1 cellular context compared by ENCODE assay signal in the genomic region with DNA sequence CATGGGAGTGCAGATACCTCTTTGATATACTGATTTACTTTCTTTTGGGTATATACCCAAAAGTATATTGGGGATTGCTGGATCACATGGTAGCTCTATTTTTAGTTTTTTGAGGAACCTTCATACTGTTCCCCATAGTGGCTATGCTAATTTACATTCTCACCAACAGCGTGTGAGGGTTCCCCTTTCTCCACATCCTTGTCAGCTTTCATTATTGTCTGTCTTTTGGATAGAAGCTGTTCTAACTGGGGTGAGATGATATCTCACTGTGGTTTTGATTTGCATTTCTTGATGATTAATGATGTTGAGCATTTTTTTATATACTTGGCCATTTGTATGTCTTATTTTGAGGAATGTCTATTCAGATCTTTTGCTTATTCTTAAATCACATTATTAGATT.
TF ChIP-seq lines count a peak whose summit lies in the region.

No MANE protein-coding gene starts in this region.

TF ChIP-seq in GM12878, 131 proteins besides CTCF, POLR2A, EP300 and RAD21 (continued from another document):
- TF ChIP-seq, protein P1, sequence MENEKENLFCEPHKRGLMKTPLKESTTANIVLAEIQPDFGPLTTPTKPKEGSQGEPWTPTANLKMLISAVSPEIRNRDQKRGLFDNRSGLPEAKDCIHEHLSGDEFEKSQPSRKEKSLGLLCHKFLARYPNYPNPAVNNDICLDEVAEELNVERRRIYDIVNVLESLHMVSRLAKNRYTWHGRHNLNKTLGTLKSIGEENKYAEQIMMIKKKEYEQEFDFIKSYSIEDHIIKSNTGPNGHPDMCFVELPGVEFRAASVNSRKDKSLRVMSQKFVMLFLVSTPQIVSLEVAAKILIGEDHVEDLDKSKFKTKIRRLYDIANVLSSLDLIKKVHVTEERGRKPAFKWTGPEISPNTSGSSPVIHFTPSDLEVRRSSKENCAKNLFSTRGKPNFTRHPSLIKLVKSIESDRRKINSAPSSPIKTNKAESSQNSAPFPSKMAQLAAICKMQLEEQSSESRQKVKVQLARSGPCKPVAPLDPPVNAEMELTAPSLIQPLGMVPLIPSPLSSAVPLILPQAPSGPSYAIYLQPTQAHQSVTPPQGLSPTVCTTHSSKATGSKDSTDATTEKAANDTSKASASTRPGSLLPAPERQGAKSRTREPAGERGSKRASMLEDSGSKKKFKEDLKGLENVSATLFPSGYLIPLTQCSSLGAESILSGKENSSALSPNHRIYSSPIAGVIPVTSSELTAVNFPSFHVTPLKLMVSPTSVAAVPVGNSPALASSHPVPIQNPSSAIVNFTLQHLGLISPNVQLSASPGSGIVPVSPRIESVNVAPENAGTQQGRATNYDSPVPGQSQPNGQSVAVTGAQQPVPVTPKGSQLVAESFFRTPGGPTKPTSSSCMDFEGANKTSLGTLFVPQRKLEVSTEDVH (IDR thresholded peaks at IDR 0.05; ENCODE audit: low read depth, partially characterized antibody), result no peak
- no peak for TF ChIP-seq KAT2A (conservative IDR thresholded peaks at IDR 0.05; ENCODE audit: control insufficient read depth, low read depth, low read length)
